In the genomic region with DNA sequence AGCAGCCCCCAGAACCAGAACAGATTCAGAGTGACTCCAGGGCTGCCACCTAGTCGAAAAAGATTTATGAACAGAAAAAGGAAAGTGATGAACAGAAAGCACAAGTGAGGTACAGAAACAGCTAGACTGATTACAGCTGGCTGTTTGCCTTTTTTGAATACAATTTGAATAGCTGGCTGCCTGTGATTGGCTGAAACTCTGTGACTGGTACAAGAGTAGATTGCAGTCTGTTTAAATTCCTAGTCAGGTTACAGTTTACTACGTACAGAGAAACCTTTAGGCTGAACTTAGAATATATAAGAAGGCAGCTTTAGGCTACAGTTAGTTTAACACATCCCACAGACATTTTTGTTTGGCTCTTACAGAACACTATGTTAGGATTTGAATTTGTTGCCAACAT, we compare ENCODE assay signal across 13 cellular contexts. TPM values are rescaled to one million over a fixed set of nuclear protein-coding genes. Genes with fewer than 3 reads are reported as not detected.
A peak's percentile ranks its signal among the peaks of the same experiment; 100 is the strongest.
DNase-seq lines count a peak whose midpoint lies in the region; ATAC-seq and TF ChIP-seq lines count a peak whose summit lies in the region.
"Had no signal": no experiment of that assay in that cellular context is flagged by ENCODE, and none has a peak within 500 bp of the region (broad histone marks: within the 10 kb centered on the region; RNA-seq: fewer than 3 reads in every experiment).

No MANE protein-coding gene starts in this region.

- H4K20me1 ChIP-seq in SK-N-SH (ENCODE audit: insufficient read depth) (no peaks in the 10 kb centered on the region), hepatocyte (ENCODE audit: insufficient read depth, poor library complexity, severe bottlenecking) (no peaks in the 10 kb centered on the region)

- CTCF ChIA-PET in SK-N-SH (lab: Yijun Ruan, JAX): interaction anchor here (0.9 to 2.9 kb wide), 4 partner anchors 11 to 18 kb away, joined by 3 to 16 read pairs (median 4); no protein-coding TSS in a partner anchor

- H3K36me3 Mint-ChIP-seq in glutamatergic neuron (ENCODE audit: unreplicated experiment): no peaks in the 10 kb centered on the region

- H3F3A ChIP-seq in SK-N-SH (replicated peaks; ENCODE audit: insufficient read depth): no peaks in the 10 kb centered on the region

- H3K4me3 ChIP-seq in SK-N-SH (ENCODE audit: low read depth in 2 of 2, low read length in 1 of 2): no peak overlapping the region
- no peak overlapping the region for H3K4me3 ChIP-seq in hepatocyte
- H3K4me3 ChIP-seq in subcutaneous abdominal adipose tissue (ENCODE audit: low read depth in 1 of 5, low read length in 5 of 5): no peak overlapping the region
- H3K4me3 ChIP-seq: thyroid gland had no signal

- H3K9ac ChIP-seq in SK-N-SH (no peak overlapping the region), subcutaneous abdominal adipose tissue (ENCODE audit: low read length in 5 of 5) (no peak overlapping the region)

- H3K27ac ChIP-seq in SK-N-SH (ENCODE audit: low read depth in 2 of 2, low read length in 1 of 2): no peak overlapping the region
- peak overlapping the region; percentile 20 for H3K27ac ChIP-seq in hepatocyte
- peak overlapping the region; percentile 79 for H3K27ac ChIP-seq in subcutaneous abdominal adipose tissue (ENCODE audit: low read depth, low read length)
- H3K27ac ChIP-seq: epithelial cell of prostate had no signal

- POLR2A ChIA-PET in SK-N-SH (lab: Yijun Ruan, JAX): no interaction called here

- DNase-seq in SK-N-SH (no peak), hepatocyte (ENCODE audit: low spot score) (no peak), glutamatergic neuron (no peak), HUDEP-2 (lab: John Stamatoyannopoulos, UW; ENCODE audit: unreplicated experiment in 76 of 76) (no peak)
- DNase-seq in stimulated activated naive CD8-positive, alpha-beta T cell treated with anti-CD3 and anti-CD28 coated beads, Interleukin-15, Interleukin-2, amounts not matched to agents 100 U/mL and 50 U/mL, for 24 hours: no peak
- DNase-seq: activated CD4-positive, alpha-beta T cell treated with anti-CD3 and anti-CD28 coated beads for 1 hour; H7; KG1; NCI-H2081; thyroid gland had no signal

- H3K4me1 ChIP-seq in SK-N-SH (ENCODE audit: control insufficient read depth in 1 of 2, insufficient read depth in 2 of 2, low read depth in 1 of 2, low read length in 1 of 2) (peaks cover 0 to 18% of the 10 kb centered on the region in 2 experiments; a peak in 1 of 4 replicates), hepatocyte (ENCODE audit: insufficient read depth) (peaks cover 8% of the 10 kb centered on the region), subcutaneous abdominal adipose tissue (ENCODE audit: control insufficient read depth in 5 of 5, insufficient read depth in 5 of 5, low read length in 5 of 5) (peaks cover 2 to 34% (median 31%) of the 10 kb centered on the region in 5 donors)

- H3K4me2 ChIP-seq in SK-N-SH (no peak overlapping the region), hepatocyte (no peak overlapping the region)

- peaks cover 2% of the 10 kb centered on the region for H3K27me3 Mint-ChIP-seq in glutamatergic neuron (ENCODE audit: unreplicated experiment)

- H3K9me2 ChIP-seq in SK-N-SH: no peaks in the 10 kb centered on the region
- no peaks in the 10 kb centered on the region for H3K9me2 ChIP-seq in hepatocyte (replicated peaks; ENCODE audit: insufficient read depth)

- H3K27me3 ChIP-seq in SK-N-SH (ENCODE audit: insufficient read depth) (no peaks in the 10 kb centered on the region), hepatocyte (no peaks in the 10 kb centered on the region), subcutaneous abdominal adipose tissue (ENCODE audit: control insufficient read depth in 5 of 5, insufficient read depth in 4 of 5, low read length in 5 of 5) (no peaks in the 10 kb centered on the region)
- H3K27me3 ChIP-seq: thyroid gland had no signal

- peak; percentile 41 for ATAC-seq in HG02623 (IDR thresholded peaks at IDR 0.05; ENCODE audit: unreplicated experiment)
- no peak for ATAC-seq in stimulated activated naive CD8-positive, alpha-beta T cell treated with anti-CD3 and anti-CD28 coated beads, Interleukin-15, Interleukin-2, amounts not matched to agents 100 U/mL and 50 U/mL, for 24 hours

- 74% methylated on average over 2 of the region's 2 CpGs for WGBS in SK-N-SH (ENCODE audit: low lambda C conversion rate)
- 62% methylated on average over 2 of the region's 2 CpGs for WGBS in hepatocyte (ENCODE audit: low lambda C conversion rate, missing lambda C conversion rate)

- no peaks in the 10 kb centered on the region for H3K79me2 ChIP-seq in SK-N-SH (ENCODE audit: insufficient read depth)
- H3K79me2 ChIP-seq in hepatocyte: no peaks in the 10 kb centered on the region

- TF ChIP-seq RAD21 in SK-N-SH (IDR thresholded peaks at IDR 0.05; ENCODE audit: low read length): no peak

- H3K9me3 ChIP-seq in SK-N-SH (no peaks in the 10 kb centered on the region), hepatocyte (ENCODE audit: low read depth) (no peaks in the 10 kb centered on the region), subcutaneous abdominal adipose tissue (ENCODE audit: control insufficient read depth in 5 of 5, low read length in 5 of 5) (no peaks in the 10 kb centered on the region)
- H3K9me3 ChIP-seq: thyroid gland had no signal

- TF ChIP-seq CTCF in SK-N-SH (IDR thresholded peaks at IDR 0.05): no peak
- TF ChIP-seq CTCF in hepatocyte (IDR thresholded peaks at IDR 0.05; ENCODE audit: poor library complexity): no peak
- no peak for TF ChIP-seq CTCF in glutamatergic neuron (IDR thresholded peaks at IDR 0.05; ENCODE audit: partially characterized antibody, unreplicated experiment)

- H3K4me1 Mint-ChIP-seq in glutamatergic neuron (ENCODE audit: low read depth, unreplicated experiment): no peaks in the 10 kb centered on the region

- H3K27ac Mint-ChIP-seq in glutamatergic neuron (ENCODE audit: unreplicated experiment): no peak overlapping the region

- no peak overlapping the region for H3K4me3 Mint-ChIP-seq in glutamatergic neuron (ENCODE audit: unreplicated experiment)

- TF ChIP-seq EP300 in SK-N-SH (IDR thresholded peaks at IDR 0.05; ENCODE audit: borderline replicate concordance in 1 of 2, low read depth in 1 of 2, low read length in 1 of 2): no peak

- H3K36me3 ChIP-seq in SK-N-SH (replicated peaks in 1 of 2; ENCODE audit: control insufficient read depth in 1 of 2, insufficient read depth in 2 of 2, low read length in 1 of 2) (no peaks in the 10 kb centered on the region), hepatocyte (replicated peaks; ENCODE audit: insufficient read depth, low read depth) (no peaks in the 10 kb centered on the region), subcutaneous abdominal adipose tissue (ENCODE audit: control insufficient read depth in 5 of 5, insufficient read depth in 5 of 5, low read length in 5 of 5) (no peaks in the 10 kb centered on the region)
- H3K36me3 ChIP-seq: thyroid gland had no signal

- no peaks in the 10 kb centered on the region for H3K9me3 Mint-ChIP-seq in glutamatergic neuron (ENCODE audit: unreplicated experiment)

- H2AFZ ChIP-seq in SK-N-SH (ENCODE audit: low read depth) (no peak overlapping the region), hepatocyte (no peak overlapping the region)

TF ChIP-seq in SK-N-SH, 30 proteins besides CTCF, POLR2A, EP300 and RAD21:
- TF ChIP-seq FOXM1 (IDR thresholded peaks at IDR 0.05; ENCODE audit: low read depth) (0 out of 2 replicates have a peak, but pooled peaks have one; percentile 49), TEAD4 (IDR thresholded peaks at IDR 0.05; ENCODE audit: borderline replicate concordance, insufficient read depth) (no peak)

RNA-seq across cellular contexts. Expression of a gene that starts 10.0 kb away (rescaled TPM):
- polyA plus RNA-seq in SK-N-SH (2012; rRNA removed) (0.66 and 1.3 TPM in 2 replicates), hepatocyte (2.1 TPM in 1 of 2 replicates, not detected in the other)
- polyA plus RNA-seq in SK-N-SH (2012; cell fraction: cytosol; rRNA removed): 0.37 and 0.82 TPM in 2 replicates
- polyA plus RNA-seq in SK-N-SH (2012; cell fraction: nucleus; rRNA removed): 2.9 and 3.2 TPM in 2 replicates
- total RNA-seq in hepatocyte (0.63 TPM in 1 of 2 replicates, not detected in the other), glutamatergic neuron (ENCODE audit: unreplicated experiment) (1.0 TPM)

RNA-seq across cellular contexts. Expression of a gene that starts 41.3 kb away (rescaled TPM):
- 72.1 and 112 TPM in 2 replicates for polyA plus RNA-seq in SK-N-SH (2012; rRNA removed)
- polyA plus RNA-seq in SK-N-SH (2012; cell fraction: cytosol; rRNA removed): 147 and 222 TPM in 2 replicates
- polyA plus RNA-seq in SK-N-SH (2012; cell fraction: nucleus; rRNA removed): 13.6 and 31.7 TPM in 2 replicates
- 252 and 266 TPM in 2 replicates for total RNA-seq in hepatocyte
- polyA plus RNA-seq in hepatocyte: 212 and 218 TPM in 2 replicates
- 67.6 TPM for total RNA-seq in glutamatergic neuron (ENCODE audit: unreplicated experiment)

RNA-seq across cellular contexts. Expression of a gene that starts 46.2 kb away (rescaled TPM):
- polyA plus RNA-seq in SK-N-SH (2012; rRNA removed) (0.10 and 0.11 TPM in 2 replicates), hepatocyte (1.7 and 2.3 TPM in 2 replicates)
- polyA plus RNA-seq in SK-N-SH (2012; cell fraction: cytosol; rRNA removed): 0.03 and 0.09 TPM in 2 replicates
- 0.21 and 0.22 TPM in 2 replicates for polyA plus RNA-seq in SK-N-SH (2012; cell fraction: nucleus; rRNA removed)
- total RNA-seq in hepatocyte (1.9 and 3.9 TPM in 2 replicates), glutamatergic neuron (ENCODE audit: unreplicated experiment) (0.64 TPM)
- total RNA-seq: H7 had no signal

Comparison
In these comparisons a context has a peak if more than half of its experiments do, and no peak if none do; other contexts are left out.
1. H3K27ac ChIP-seq: peak in hepatocyte (single experiment) and subcutaneous abdominal adipose tissue (single experiment); none in SK-N-SH (0 of 2).